ENCODE assay signal across 8 cellular contexts in the genomic region with DNA sequence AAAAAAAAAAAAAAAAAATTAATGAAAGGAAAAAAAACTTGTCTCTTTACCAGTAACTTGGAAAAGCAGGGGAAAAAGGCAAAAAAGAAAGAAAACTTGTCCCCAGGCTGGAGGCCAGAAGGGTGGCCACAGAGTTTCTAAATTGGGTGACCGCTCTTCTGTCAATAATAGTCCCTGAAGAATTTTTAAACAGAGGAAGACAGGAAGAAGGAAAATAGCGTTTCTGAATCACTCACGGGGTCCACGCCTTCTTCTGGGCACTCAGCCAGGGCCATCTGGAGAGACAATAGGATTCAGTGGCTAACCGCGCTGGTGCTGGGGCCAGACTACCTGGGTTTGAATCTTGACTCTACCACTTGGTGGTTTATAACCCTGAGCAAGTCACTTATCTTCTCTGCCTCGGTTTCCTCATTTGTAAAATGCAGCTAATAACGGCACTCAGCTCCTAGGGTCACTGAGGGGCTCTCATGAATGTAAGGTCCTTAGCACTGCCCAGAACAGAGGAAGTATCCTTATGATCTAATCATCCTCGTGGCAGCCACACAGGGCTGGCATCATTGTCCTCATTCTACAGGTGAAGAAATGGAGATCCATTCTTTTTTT. TPM values are rescaled to one million over a fixed set of nuclear protein-coding genes. Genes with fewer than 3 reads are reported as not detected.
DNase-seq lines count a peak whose midpoint lies in the region; ATAC-seq, FAIRE-seq and TF ChIP-seq lines count a peak whose summit lies in the region.

No MANE protein-coding gene starts in this region.

- peak overlapping the region; percentile 51; the same call in 1 of the 2 replicates for H2AFZ ChIP-seq in K562 (ENCODE audit: low read depth, low read length)

- no TSS peak for BruUV-seq in K562 (replicated peaks; lab: Mats Ljungman, UMichigan)

- TF ChIP-seq POLR2A in K562 (conservative IDR thresholded peaks at IDR 0.05): no peak
- TF ChIP-seq POLR2A in uterus (IDR thresholded peaks at IDR 0.05): no peak

- in situ Hi-C loops in K562 (cut with MboI): loop anchor here (5.0 kb wide), 1 partner anchor 290 kb away; no protein-coding TSS in a partner anchor

- H3K27ac ChIP-seq in K562 (ENCODE audit: extremely low read depth, low read depth, low read length): peak overlapping the region; percentile 38; the same call in 1 of the 3 replicates
- H3K27ac ChIP-seq in uterus: no peak overlapping the region

- H4K20me1 ChIP-seq in K562 (replicated peaks; ENCODE audit: control insufficient read depth, insufficient read depth, low read length): no peaks in the 10 kb centered on the region

- no peak for TF ChIP-seq CTCF in HFF-Myc (IDR thresholded peaks at IDR 0.05; ENCODE audit: low read depth, low read length, missing control alignments)
- TF ChIP-seq CTCF in K562 (IDR thresholded peaks at IDR 0.05 in 2 of 3, conservative IDR thresholded peaks at IDR 0.05 in 1 of 3; ENCODE audit: insufficient read depth in 2 of 3, low read depth in 1 of 3, low read length in 3 of 3): no peak
- no peak for TF ChIP-seq CTCF in uterus (IDR thresholded peaks at IDR 0.05)

- TF ChIP-seq RAD21 in K562 (CRISPR knock-in tag; conservative IDR thresholded peaks at IDR 0.05 in 1 of 2, IDR thresholded peaks at IDR 0.05 in 1 of 2): no peak

- no peaks in the 10 kb centered on the region for H3K9me1 ChIP-seq in K562 (ENCODE audit: control insufficient read depth, insufficient read depth, low read length)

- CTCF ChIA-PET in K562 (lab: Yijun Ruan, JAX; ENCODE audit: low intra/inter-chr PET ratio): no interaction called here

- H3K79me2 ChIP-seq in K562 (ENCODE audit: control insufficient read depth, insufficient read depth, low read length): no peaks in the 10 kb centered on the region

- peak overlapping the region; percentile 53 for H3K4me2 ChIP-seq in K562 (ENCODE audit: insufficient read depth, low read length)

- H3K36me3 ChIP-seq in K562 (ENCODE audit: control insufficient read depth, insufficient read depth, low read length) (no peaks in the 10 kb centered on the region), uterus (no peaks in the 10 kb centered on the region)

- H3K27me3 ChIP-seq in K562 (ENCODE audit: control insufficient read depth in 2 of 2, insufficient read depth in 2 of 2, low read length in 2 of 2): no peaks in the 10 kb centered on the region
- H3K27me3 ChIP-seq in uterus: no peaks in the 10 kb centered on the region

- DNase-seq in AG20443 (ENCODE audit: low spot score): peak; percentile 85
- peak; percentile 93 for DNase-seq in HFF-Myc (ENCODE audit: extremely low read depth, low read depth)
- peak; percentile 87 for DNase-seq in NCI-H524 (lab: John Stamatoyannopoulos, UW)
- DNase-seq in K562 (ENCODE audit: extremely low read depth in 1 of 4, low spot score in 3 of 4): peak; percentile 72 to 93 (median 74)
- DNase-seq in kidney tubule cell (ENCODE audit: low spot score): peak; percentile 94
- peak; percentile 50 to 63 for DNase-seq in uterus
- no peak for DNase-seq in cortex of kidney (lab: John Stamatoyannopoulos, UW)

- H3K9ac ChIP-seq in K562 (ENCODE audit: insufficient read depth in 1 of 2, low read depth in 2 of 2, low read length in 2 of 2): no peak overlapping the region

- TF ChIP-seq EP300 in K562 (IDR thresholded peaks at IDR 0.05; ENCODE audit: low read length): 0 out of 2 replicates have a peak, but pooled peaks have one; percentile 8

- POLR2A ChIA-PET in K562 (lab: Yijun Ruan, JAX): no interaction called here

- ATAC-seq in K562 (peak; percentile 91), HG03108 (IDR thresholded peaks at IDR 0.05; ENCODE audit: unreplicated experiment) (no peak)

- H3K4me1 ChIP-seq in K562 (replicated peaks in 1 of 2; ENCODE audit: control insufficient read depth in 2 of 2, insufficient read depth in 2 of 2, low read length in 2 of 2) (peaks cover 2 to 4% of the 10 kb centered on the region in 2 experiments; a peak in 4 of 5 replicates), uterus (no peaks in the 10 kb centered on the region)

- H3K4me3 ChIP-seq in HFF-Myc (replicated peaks; ENCODE audit: low read depth, low read length) (no peak overlapping the region), K562 (no peak overlapping the region), uterus (no peak overlapping the region)

- H3K9me3 ChIP-seq in K562 (replicated peaks; ENCODE audit: control insufficient read depth, insufficient read depth, low read depth, low read length): no peaks in the 10 kb centered on the region
- no peaks in the 10 kb centered on the region for H3K9me3 ChIP-seq in uterus

- FAIRE-seq in K562 (lab: Jason Lieb, UNC): peak; percentile 93

- WGBS in K562 (ENCODE audit: insufficient coverage, low coverage, missing lambda C conversion rate): 1% methylated on average over 6 of the region's 9 CpGs

- intact Hi-C loops in K562 (cut with micrococcal nuclease): no loop called here
- intact Hi-C loops in uterus (cut with DNase I; ENCODE audit: low total_unique reads): no loop called here

TF ChIP-seq in K562, 482 proteins besides CTCF, POLR2A, EP300 and RAD21 (continues in another document):
- TF ChIP-seq ZNF175 (CRISPR knock-in tag; IDR thresholded peaks at IDR 0.05; ENCODE audit: low read depth): no peak
- TF ChIP-seq HNRNPL (IDR thresholded peaks at IDR 0.05; ENCODE audit: low read depth, low read length): no peak
- no peak for TF ChIP-seq NELFE (IDR thresholded peaks at IDR 0.05; ENCODE audit: insufficient read depth, insufficient read length)
- no peak for TF ChIP-seq POLR2AphosphoS5 (IDR thresholded peaks at IDR 0.05; ENCODE audit: control insufficient read depth, insufficient read depth, low read depth, low read length)

RNA-seq across cellular contexts. Expression of a gene that starts 7.0 kb away (rescaled TPM):
- not detected in 2 replicates for total RNA-seq in K562 (2011; cell fraction: chromatin; rRNA removed; ENCODE audit: low replicate concordance)
- total RNA-seq in K562 (2011; cell fraction: nucleolus; rRNA removed): not detected in 2 replicates
- not detected in 2 replicates for total RNA-seq in K562 (2011; cell fraction: nucleoplasm; rRNA removed)
- total RNA-seq in K562 (2014; rRNA removed) (not detected in 2 replicates), K562 (2014; rRNA removed; fragmentation: Illumina TruSeq; extraction: Trizol) (not detected in 2 replicates), K562 (2015; rRNA removed; fragmentation: Illumina TruSeq; extraction: Trizol) (not detected in 2 replicates), K562 (2021) (not detected in 2 replicates), uterus (not detected)
- polyA plus RNA-seq in K562 (2011; rRNA removed) (not detected in 2 replicates), K562 (2014; fragmentation: Illumina TruSeq; extraction: Trizol) (not detected in 2 replicates), K562 (2014; fragmentation: Nextera tagmentation; extraction: Ambion mirVana) (not detected), K562 (2014; rRNA removed) (not detected in 2 replicates)
- polyA plus RNA-seq in K562 (2011; cell fraction: cytosol; rRNA removed): not detected in 2 replicates
- not detected in 2 replicates for polyA plus RNA-seq in K562 (2011; cell fraction: nucleus; rRNA removed)
- polyA plus RNA-seq in K562 (2012): not detected in 2 replicates
- not detected in 2 replicates for polyA minus RNA-seq in K562 (2011; rRNA and poly(A)+ RNA removed)
- 1.1 TPM in 1 of 2 replicates, not detected in the other for polyA minus RNA-seq in K562 (2011; cell fraction: cytosol; rRNA and poly(A)+ RNA removed)
- not detected in 2 replicates for polyA minus RNA-seq in K562 (2011; cell fraction: nucleus; rRNA and poly(A)+ RNA removed)

RNA-seq across cellular contexts. Expression of a gene that starts 23.9 kb away (rescaled TPM):
- total RNA-seq in K562 (2011; cell fraction: chromatin; rRNA removed; ENCODE audit: low replicate concordance): 53.4 and 88.6 TPM in 2 replicates
- 47.2 and 61.2 TPM in 2 replicates for total RNA-seq in K562 (2011; cell fraction: nucleolus; rRNA removed)
- total RNA-seq in K562 (2011; cell fraction: nucleoplasm; rRNA removed): 25.8 and 29.3 TPM in 2 replicates
- total RNA-seq in K562 (2014; rRNA removed): 11.1 and 22.7 TPM in 2 replicates
- total RNA-seq in K562 (2014; rRNA removed; fragmentation: Illumina TruSeq; extraction: Trizol): 4.4 and 8.4 TPM in 2 replicates
- total RNA-seq in K562 (2015; rRNA removed; fragmentation: Illumina TruSeq; extraction: Trizol): 8.7 and 9.9 TPM in 2 replicates
- 38.0 and 38.4 TPM in 2 replicates for total RNA-seq in K562 (2021)
- 6.1 and 11.2 TPM in 2 replicates for polyA plus RNA-seq in K562 (2011; rRNA removed)
- polyA plus RNA-seq in K562 (2011; cell fraction: cytosol; rRNA removed): 5.8 and 9.3 TPM in 2 replicates
- 43.6 and 55.7 TPM in 2 replicates for polyA plus RNA-seq in K562 (2011; cell fraction: nucleus; rRNA removed)
- polyA plus RNA-seq in K562 (2012): 21.3 and 21.6 TPM in 2 replicates
- polyA plus RNA-seq in K562 (2014; fragmentation: Illumina TruSeq; extraction: Trizol): 13.7 and 20.7 TPM in 2 replicates
- under 1 TPM; 0.94 to 0.97 TPM for polyA plus RNA-seq in K562 (2014; fragmentation: Nextera tagmentation; extraction: Ambion mirVana)
- polyA plus RNA-seq in K562 (2014; rRNA removed): 10.4 and 26.1 TPM in 2 replicates
- 6.5 and 7.7 TPM in 2 replicates for polyA minus RNA-seq in K562 (2011; rRNA and poly(A)+ RNA removed)
- polyA minus RNA-seq in K562 (2011; cell fraction: cytosol; rRNA and poly(A)+ RNA removed): 10.8 and 16.8 TPM in 2 replicates
- polyA minus RNA-seq in K562 (2011; cell fraction: nucleus; rRNA and poly(A)+ RNA removed): 13.3 and 13.7 TPM in 2 replicates
- total RNA-seq in uterus: 10 to 100 TPM in 1 of 4 donors, 1 to 10 TPM in 3; 7.1 to 13.8 (median 8.1) TPM

RNA-seq across cellular contexts. Expression of a gene that starts 40.9 kb away (rescaled TPM):
- total RNA-seq in K562 (2011; cell fraction: chromatin; rRNA removed; ENCODE audit: low replicate concordance): 0.14 and 0.32 TPM in 2 replicates
- total RNA-seq in K562 (2011; cell fraction: nucleolus; rRNA removed): 0.13 and 0.17 TPM in 2 replicates
- total RNA-seq in K562 (2011; cell fraction: nucleoplasm; rRNA removed): 0.15 TPM in 1 of 2 replicates, not detected in the other
- not detected in 2 replicates for total RNA-seq in K562 (2014; rRNA removed)
- total RNA-seq in K562 (2014; rRNA removed; fragmentation: Illumina TruSeq; extraction: Trizol): 0.11 TPM in 1 of 2 replicates, not detected in the other
- 0.11 TPM in 1 of 2 replicates, not detected in the other for total RNA-seq in K562 (2015; rRNA removed; fragmentation: Illumina TruSeq; extraction: Trizol)
- total RNA-seq in K562 (2021): not detected in 2 replicates
- 0.01 and 0.03 TPM in 2 replicates for polyA plus RNA-seq in K562 (2011; rRNA removed)
- 0.01 and 0.04 TPM in 2 replicates for polyA plus RNA-seq in K562 (2011; cell fraction: cytosol; rRNA removed)
- 0.04 and 0.13 TPM in 2 replicates for polyA plus RNA-seq in K562 (2011; cell fraction: nucleus; rRNA removed)
- 0.08 and 0.21 TPM in 2 replicates for polyA plus RNA-seq in K562 (2012)
- 0.03 TPM in 1 of 2 replicates, not detected in the other for polyA plus RNA-seq in K562 (2014; fragmentation: Illumina TruSeq; extraction: Trizol)
- not detected for polyA plus RNA-seq in K562 (2014; fragmentation: Nextera tagmentation; extraction: Ambion mirVana)
- 0.03 and 0.07 TPM in 2 replicates for polyA plus RNA-seq in K562 (2014; rRNA removed)
- polyA minus RNA-seq in K562 (2011; rRNA and poly(A)+ RNA removed): 0.04 TPM in 1 of 2 replicates, not detected in the other
- not detected in 2 replicates for polyA minus RNA-seq in K562 (2011; cell fraction: cytosol; rRNA and poly(A)+ RNA removed)
- 0.13 and 0.22 TPM in 2 replicates for polyA minus RNA-seq in K562 (2011; cell fraction: nucleus; rRNA and poly(A)+ RNA removed)
- under 1 TPM in 2 of 4 donors, not detected in 2; 0.55 to 0.61 TPM for total RNA-seq in uterus
